ENCODE assay signal across 8 cellular contexts in the genomic region with DNA sequence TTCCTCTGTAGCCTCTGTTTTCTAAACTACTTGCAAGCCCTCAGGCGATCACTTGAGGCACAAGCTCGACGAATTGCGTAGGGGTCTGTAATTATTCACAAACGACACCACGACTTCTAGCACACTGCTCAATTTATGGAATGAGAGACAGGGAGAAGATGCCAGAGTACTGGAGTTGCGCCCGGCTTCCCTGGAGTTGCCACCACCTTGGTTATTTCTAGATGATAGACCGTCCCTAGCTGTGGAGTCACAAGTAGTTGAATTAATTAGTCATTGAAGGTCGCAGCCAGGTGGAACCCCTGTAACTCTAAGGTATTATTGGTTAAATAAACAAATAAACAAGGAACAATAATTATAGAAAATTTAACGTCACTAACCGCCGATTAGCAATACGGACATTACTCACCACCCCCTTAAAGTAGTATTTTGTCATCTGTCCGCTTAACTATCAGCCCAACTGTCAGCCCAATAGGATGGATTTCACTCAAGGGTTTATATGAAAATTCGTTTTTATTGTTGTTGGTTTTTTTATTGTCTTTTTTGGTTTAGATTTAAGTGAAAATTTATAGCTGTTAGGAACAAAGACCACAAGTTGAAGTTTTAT. TPM values are rescaled to one million over a fixed set of nuclear protein-coding genes. Genes with fewer than 3 reads are reported as not detected.
DNase-seq lines count a peak whose midpoint lies in the region; ATAC-seq and TF ChIP-seq lines count a peak whose summit lies in the region.

No MANE protein-coding gene starts in this region.

- H3K9me3 ChIP-seq in right atrium auricular region (peaks cover 0 to 9% of the 10 kb centered on the region in 2 donors), skeletal muscle tissue (ENCODE audit: control insufficient read depth in 3 of 3, low read length in 3 of 3) (peaks cover 0 to 3% (median 2%) of the 10 kb centered on the region in 3 donors)

- DNase-seq in DMS53 (lab: John Stamatoyannopoulos, UW) (peak; percentile 71), DMS53 treated with DMSO at 0.1 percent for 48 hours (lab: John Stamatoyannopoulos, UW; ENCODE audit: unreplicated experiment) (no peak), HL-60 (ENCODE audit: low read depth in 1 of 2, low spot score in 1 of 2) (no peak), right atrium auricular region (ENCODE audit: low spot score) (no peak), iPS-NIHi11 (ENCODE audit: low spot score) (no peak)
- DNase-seq in activated CD4-positive, alpha-beta memory T cell treated with anti-CD3 and anti-CD28 coated beads for 36 hours: no peak

- H3K36me3 ChIP-seq in right atrium auricular region (peaks cover 9% of the 10 kb centered on the region), skeletal muscle tissue (ENCODE audit: control insufficient read depth in 3 of 3, insufficient read depth in 3 of 3, low read length in 3 of 3) (peaks cover 0 to 3% (median 3%) of the 10 kb centered on the region in 3 donors)

- intact Hi-C loops in activated CD4-positive, alpha-beta memory T cell treated with anti-CD3 and anti-CD28 coated beads for 36 hours (cut with micrococcal nuclease): loop anchor here (1.0 to 10.0 kb wide), 5 partner anchors 23 to 995 kb away; a partner anchor contains a TSS

- peaks cover 40% of the 10 kb centered on the region for H3K4me1 Mint-ChIP-seq in activated CD4-positive, alpha-beta memory T cell treated with anti-CD3 and anti-CD28 coated beads for 36 hours (ENCODE audit: low read depth)

- H3K27ac Mint-ChIP-seq in activated CD4-positive, alpha-beta memory T cell treated with anti-CD3 and anti-CD28 coated beads for 36 hours: peak overlapping the region; percentile 88

- H3K9me3 Mint-ChIP-seq in activated CD4-positive, alpha-beta memory T cell treated with anti-CD3 and anti-CD28 coated beads for 36 hours: peaks cover 10% of the 10 kb centered on the region

- CTCF ChIA-PET in activated CD4-positive, alpha-beta memory T cell treated with anti-CD3 and anti-CD28 coated beads for 36 hours (lab: Charles Lee): interaction anchor here (0.8 to 2.6 kb wide), 6 partner anchors 13 to 668 kb away, joined by 3 to 23 read pairs (median 6); a partner anchor contains a TSS

- TF ChIP-seq CTCF in HL-60 (IDR thresholded peaks at IDR 0.05; ENCODE audit: insufficient read depth, low read length): no peak
- TF ChIP-seq CTCF in right atrium auricular region (IDR thresholded peaks at IDR 0.05): peak in 1 of 2 donors; percentile 4

- peaks cover 22% of the 10 kb centered on the region for H3K36me3 Mint-ChIP-seq in activated CD4-positive, alpha-beta memory T cell treated with anti-CD3 and anti-CD28 coated beads for 36 hours

- no peaks in the 10 kb centered on the region for H3K27me3 Mint-ChIP-seq in activated CD4-positive, alpha-beta memory T cell treated with anti-CD3 and anti-CD28 coated beads for 36 hours

- H3K9ac ChIP-seq in skeletal muscle tissue (ENCODE audit: low read depth in 1 of 3, low read length in 3 of 3): peak overlapping the region; percentile 97 to 98 (median 97)

- POLR2A ChIA-PET in activated CD4-positive, alpha-beta memory T cell treated with anti-CD3 and anti-CD28 coated beads for 36 hours (lab: Charles Lee): interaction anchor here (1.0 to 2.2 kb wide), 10 partner anchors 10 to 865 kb away, joined by 3 to 12 read pairs (median 4); a partner anchor contains a TSS

- ATAC-seq in GM21390 (IDR thresholded peaks at IDR 0.05; ENCODE audit: unreplicated experiment): no peak

- H3K27ac ChIP-seq in HL-60 (replicated peaks) (peak overlapping the region; percentile 98), right atrium auricular region (peak overlapping the region; percentile 98), skeletal muscle tissue (ENCODE audit: low read depth, low read length) (peak overlapping the region; percentile 99)

- H3K4me1 ChIP-seq in right atrium auricular region (peaks cover 0 to 50% of the 10 kb centered on the region in 2 donors), skeletal muscle tissue (ENCODE audit: control insufficient read depth in 3 of 3, insufficient read depth in 3 of 3, low read length in 3 of 3) (peaks cover 10 to 24% (median 18%) of the 10 kb centered on the region in 3 donors)

- H3K27me3 ChIP-seq in HL-60 (ENCODE audit: insufficient read depth, poor library complexity, severe bottlenecking) (no peaks in the 10 kb centered on the region), right atrium auricular region (no peaks in the 10 kb centered on the region), skeletal muscle tissue (ENCODE audit: control insufficient read depth in 3 of 3, insufficient read depth in 3 of 3, low read length in 3 of 3) (no peaks in the 10 kb centered on the region)

- peak overlapping the region; percentile 78 for H3K4me3 ChIP-seq in HL-60 (replicated peaks; ENCODE audit: insufficient read depth, low read length)
- H3K4me3 ChIP-seq in right atrium auricular region: peak overlapping the region; percentile 70 to 79
- H3K4me3 ChIP-seq in skeletal muscle tissue (ENCODE audit: low read length in 3 of 3): peak overlapping the region; percentile 91 to 96 (median 93)

- peak overlapping the region; percentile 95 for H3K4me3 Mint-ChIP-seq in activated CD4-positive, alpha-beta memory T cell treated with anti-CD3 and anti-CD28 coated beads for 36 hours

RNA-seq across cellular contexts. Expression of a gene that starts 0.9 kb away (rescaled TPM):
- total RNA-seq in activated CD4-positive, alpha-beta memory T cell treated with anti-CD3 and anti-CD28 coated beads for 36 hours: 10 to 100 TPM; 35.5 to 38.9 TPM
- total RNA-seq in right atrium auricular region: 10 to 100 TPM; 21.8 to 49.2 TPM
- total RNA-seq in skeletal muscle tissue: 25.1 TPM

RNA-seq across cellular contexts. Expression of a gene that starts 1.0 kb away (rescaled TPM):
- total RNA-seq in activated CD4-positive, alpha-beta memory T cell treated with anti-CD3 and anti-CD28 coated beads for 36 hours: under 1 TPM; 0.39 to 0.43 TPM
- total RNA-seq in right atrium auricular region (1 to 10 TPM; 1.2 to 3.4 TPM), skeletal muscle tissue (2.1 TPM)
